30 cellular contexts compared by ENCODE assay signal in the genomic region with DNA sequence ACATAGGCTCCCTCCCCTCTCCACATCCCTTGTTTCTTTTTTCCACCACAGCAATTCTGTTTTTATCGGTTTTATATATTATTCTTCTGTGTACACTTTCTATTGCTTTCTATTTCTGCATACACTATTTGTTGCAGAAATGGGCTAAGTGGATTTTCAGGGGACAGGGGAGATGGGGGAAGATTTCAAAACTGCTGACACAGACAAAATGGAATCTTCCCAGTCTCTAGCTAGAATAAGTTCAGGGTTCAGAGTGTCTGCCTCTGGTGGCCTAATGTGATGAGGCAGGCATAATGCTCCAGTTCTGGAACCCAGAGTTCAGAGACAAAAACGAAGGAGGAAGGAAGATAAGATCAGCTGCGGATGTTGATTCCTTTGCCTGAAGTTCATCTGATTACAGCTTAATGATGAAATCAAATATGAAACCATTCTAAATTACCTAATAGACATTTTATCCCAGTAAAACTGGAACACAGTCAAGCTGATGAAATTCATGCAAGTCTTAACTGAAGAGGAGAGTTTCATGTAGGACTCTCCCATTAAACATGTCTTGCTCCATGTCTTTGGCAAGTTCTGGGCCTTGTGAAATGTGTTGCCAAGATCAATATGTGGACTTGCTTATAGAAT.
DNase-seq lines count a peak whose midpoint lies in the region; ATAC-seq and TF ChIP-seq lines count a peak whose summit lies in the region.
"Had no signal": no experiment of that assay in that cellular context is flagged by ENCODE, and none has a peak within 500 bp of the region (broad histone marks: within the 10 kb centered on the region; RNA-seq: fewer than 3 reads in every experiment).

No MANE protein-coding gene starts in this region.

- H3K4me3 ChIP-seq in AG10803 (ENCODE audit: low read length) (no peak overlapping the region), HL-60 (replicated peaks; ENCODE audit: insufficient read depth, low read length) (no peak overlapping the region), WERI-Rb-1 (ENCODE audit: low read depth, low read length) (no peak overlapping the region), fibroblast of mammary gland (ENCODE audit: control insufficient read depth, low read depth, low read length) (no peak overlapping the region)
- H3K4me3 ChIP-seq: breast epithelium, heart right ventricle, PC-9, prostate gland, sigmoid colon, tibial nerve had no signal

- no peak; the same call in 1 of the 2 replicates for TF ChIP-seq CTCF in AG10803 (conservative IDR thresholded peaks at IDR 0.05; ENCODE audit: low read length)
- no peak for TF ChIP-seq CTCF in HL-60 (IDR thresholded peaks at IDR 0.05; ENCODE audit: insufficient read depth, low read length)
- 0 out of 2 replicates have a peak, but pooled peaks have one; percentile 9 for TF ChIP-seq CTCF in WERI-Rb-1 (IDR thresholded peaks at IDR 0.05; ENCODE audit: low read depth, low read length)
- no peak for TF ChIP-seq CTCF in fibroblast of mammary gland (conservative IDR thresholded peaks at IDR 0.05; ENCODE audit: control insufficient read depth, insufficient read depth, low read depth, low read length)

- H3K36me3 ChIP-seq in WERI-Rb-1 = no peaks in the 10 kb centered on the region
- H3K36me3 ChIP-seq: BE2C, breast epithelium, heart right ventricle, prostate gland, sigmoid colon, tibial nerve had no signal

- H3K27ac ChIP-seq in HL-60 (replicated peaks) = no peak overlapping the region
- H3K27ac ChIP-seq in WERI-Rb-1 = no peak overlapping the region
- H3K27ac ChIP-seq: breast epithelium, heart right ventricle, PC-9, prostate gland, sigmoid colon, tibial nerve, VCaP had no signal

- no peak for ATAC-seq in esophagus mucosa
- ATAC-seq: CD8-positive, alpha-beta T cell; HCT116; heart right ventricle had no signal

- DNase-seq in AG10803 (ENCODE audit: low read depth) (peak; percentile 47), HL-60 (ENCODE audit: low read depth in 1 of 2, low spot score in 1 of 2) (peak; percentile 17 to 40), WERI-Rb-1 (no peak), fibroblast of mammary gland (ENCODE audit: low read depth) (peak; percentile 0), posterior cingulate gyrus (no peak), cerebellar cortex (ENCODE audit: low spot score) (no peak)
- DNase-seq in stimulated activated naive CD4-positive, alpha-beta T cell treated with Interleukin-2 at 50 U/mL for 16 hours (lab: John Stamatoyannopoulos, UW) = no peak
- DNase-seq: activated CD4-positive, alpha-beta T cell treated with anti-CD3 and anti-CD28 coated beads for 48 hours; activated naive CD4-positive, alpha-beta T cell treated with anti-CD3 and anti-CD28 coated beads, Interleukin-2, amount 50 U/mL, for 16 hours; amygdala; BE2C; CD8-positive, alpha-beta T cell; DMS 273 treated with DMSO at 0.1 percent for 48 hours; effector CD4-positive, alpha-beta T cell; EL; foreskin melanocyte; heart right ventricle; NCI-H1105 treated with DMSO at 0.1 percent for 48 hours; NCI-H187 treated with DMSO at 0.1 percent for 48 hours; nucleus accumbens; PC-9; Right ventricle myocardium superior; sigmoid colon; stimulated activated CD4-positive, alpha-beta T cell treated with anti-CD3 and anti-CD28 coated beads, Interleukin-4, amount 100 ng/mL, for 1 hour had no signal

- intact Hi-C loops in posterior cingulate gyrus (cut with DNase I) = no loop called here

- H3K27me3 ChIP-seq in HL-60 (ENCODE audit: insufficient read depth, poor library complexity, severe bottlenecking) = no peaks in the 10 kb centered on the region
- peaks cover 12% of the 10 kb centered on the region for H3K27me3 ChIP-seq in WERI-Rb-1 (ENCODE audit: insufficient read depth, low read depth, severe bottlenecking)
- H3K27me3 ChIP-seq: BE2C, heart right ventricle, sigmoid colon, tibial nerve had no signal

- no peaks in the 10 kb centered on the region for H3K9me3 ChIP-seq in WERI-Rb-1 (ENCODE audit: severe bottlenecking)
- H3K9me3 ChIP-seq: BE2C, breast epithelium, heart right ventricle, prostate gland, sigmoid colon, tibial nerve had no signal

Comparison
In these comparisons a context has a peak if more than half of its experiments do, and no peak if none do; other contexts are left out.
1. DNase-seq: peak in AG10803 (single experiment), HL-60 (2 of 2) and fibroblast of mammary gland (single experiment); none in WERI-Rb-1 (single experiment), posterior cingulate gyrus (0 of 10), cerebellar cortex (single experiment) and stimulated activated naive CD4-positive, alpha-beta T cell treated with Interleukin-2 at 50 U/mL for 16 hours (single experiment).